In the genomic region with DNA sequence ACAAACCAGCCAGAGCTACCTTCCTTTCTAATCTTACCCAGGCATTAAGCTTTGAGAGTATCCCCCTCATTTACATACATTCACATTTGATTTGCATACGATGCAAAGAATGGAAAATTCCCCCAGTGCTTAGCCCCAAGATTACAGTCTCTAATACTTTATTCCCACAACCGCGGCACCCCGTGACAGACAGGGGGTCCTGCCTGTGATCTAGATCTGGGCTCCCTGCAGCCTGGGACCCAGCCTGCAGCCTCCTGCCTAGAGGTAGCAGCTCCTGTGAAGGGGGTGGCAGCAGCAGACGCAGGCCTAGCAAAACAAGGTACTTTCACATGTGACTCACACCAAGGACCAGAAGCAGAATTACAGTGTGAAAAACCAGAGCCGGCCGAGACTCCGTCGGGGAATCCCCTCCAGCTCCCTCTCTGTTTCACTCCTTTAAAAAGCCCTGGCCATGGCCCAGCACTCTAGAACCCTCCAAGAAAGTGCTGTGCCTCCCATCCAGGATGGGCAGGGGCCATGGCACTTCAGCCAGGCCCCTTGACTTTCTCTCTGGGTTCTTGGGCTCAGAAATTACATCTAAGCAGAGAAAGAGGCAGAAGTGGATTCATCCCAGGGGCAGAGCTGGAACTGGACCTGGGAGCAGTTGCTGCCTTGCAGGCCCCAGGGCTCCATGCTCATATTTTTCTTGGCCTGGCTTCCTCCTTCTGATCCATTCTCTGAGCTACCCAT, we compare ENCODE assay signal across 1 cellular context.
TF ChIP-seq lines count a peak whose summit lies in the region.

No MANE protein-coding gene starts in this region.

TF ChIP-seq in GM23338, 12 proteins besides CTCF, POLR2A, EP300 and RAD21 (continued from another document):
- TF ChIP-seq, protein P1, sequence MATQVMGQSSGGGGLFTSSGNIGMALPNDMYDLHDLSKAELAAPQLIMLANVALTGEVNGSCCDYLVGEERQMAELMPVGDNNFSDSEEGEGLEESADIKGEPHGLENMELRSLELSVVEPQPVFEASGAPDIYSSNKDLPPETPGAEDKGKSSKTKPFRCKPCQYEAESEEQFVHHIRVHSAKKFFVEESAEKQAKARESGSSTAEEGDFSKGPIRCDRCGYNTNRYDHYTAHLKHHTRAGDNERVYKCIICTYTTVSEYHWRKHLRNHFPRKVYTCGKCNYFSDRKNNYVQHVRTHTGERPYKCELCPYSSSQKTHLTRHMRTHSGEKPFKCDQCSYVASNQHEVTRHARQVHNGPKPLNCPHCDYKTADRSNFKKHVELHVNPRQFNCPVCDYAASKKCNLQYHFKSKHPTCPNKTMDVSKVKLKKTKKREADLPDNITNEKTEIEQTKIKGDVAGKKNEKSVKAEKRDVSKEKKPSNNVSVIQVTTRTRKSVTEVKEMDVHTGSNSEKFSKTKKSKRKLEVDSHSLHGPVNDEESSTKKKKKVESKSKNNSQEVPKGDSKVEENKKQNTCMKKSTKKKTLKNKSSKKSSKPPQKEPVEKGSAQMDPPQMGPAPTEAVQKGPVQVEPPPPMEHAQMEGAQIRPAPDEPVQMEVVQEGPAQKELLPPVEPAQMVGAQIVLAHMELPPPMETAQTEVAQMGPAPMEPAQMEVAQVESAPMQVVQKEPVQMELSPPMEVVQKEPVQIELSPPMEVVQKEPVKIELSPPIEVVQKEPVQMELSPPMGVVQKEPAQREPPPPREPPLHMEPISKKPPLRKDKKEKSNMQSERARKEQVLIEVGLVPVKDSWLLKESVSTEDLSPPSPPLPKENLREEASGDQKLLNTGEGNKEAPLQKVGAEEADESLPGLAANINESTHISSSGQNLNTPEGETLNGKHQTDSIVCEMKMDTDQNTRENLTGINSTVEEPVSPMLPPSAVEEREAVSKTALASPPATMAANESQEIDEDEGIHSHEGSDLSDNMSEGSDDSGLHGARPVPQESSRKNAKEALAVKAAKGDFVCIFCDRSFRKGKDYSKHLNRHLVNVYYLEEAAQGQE (IDR thresholded peaks at IDR 0.05; ENCODE audit: unreplicated experiment), result no peak
- TF ChIP-seq EZH2phosphoT487 (IDR thresholded peaks at IDR 0.05; ENCODE audit: unreplicated experiment), result no peak
- TF ChIP-seq ZNF331 (CRISPR knock-in tag; IDR thresholded peaks at IDR 0.05; ENCODE audit: low read depth), result no peak
- TF ChIP-seq, protein P2, sequence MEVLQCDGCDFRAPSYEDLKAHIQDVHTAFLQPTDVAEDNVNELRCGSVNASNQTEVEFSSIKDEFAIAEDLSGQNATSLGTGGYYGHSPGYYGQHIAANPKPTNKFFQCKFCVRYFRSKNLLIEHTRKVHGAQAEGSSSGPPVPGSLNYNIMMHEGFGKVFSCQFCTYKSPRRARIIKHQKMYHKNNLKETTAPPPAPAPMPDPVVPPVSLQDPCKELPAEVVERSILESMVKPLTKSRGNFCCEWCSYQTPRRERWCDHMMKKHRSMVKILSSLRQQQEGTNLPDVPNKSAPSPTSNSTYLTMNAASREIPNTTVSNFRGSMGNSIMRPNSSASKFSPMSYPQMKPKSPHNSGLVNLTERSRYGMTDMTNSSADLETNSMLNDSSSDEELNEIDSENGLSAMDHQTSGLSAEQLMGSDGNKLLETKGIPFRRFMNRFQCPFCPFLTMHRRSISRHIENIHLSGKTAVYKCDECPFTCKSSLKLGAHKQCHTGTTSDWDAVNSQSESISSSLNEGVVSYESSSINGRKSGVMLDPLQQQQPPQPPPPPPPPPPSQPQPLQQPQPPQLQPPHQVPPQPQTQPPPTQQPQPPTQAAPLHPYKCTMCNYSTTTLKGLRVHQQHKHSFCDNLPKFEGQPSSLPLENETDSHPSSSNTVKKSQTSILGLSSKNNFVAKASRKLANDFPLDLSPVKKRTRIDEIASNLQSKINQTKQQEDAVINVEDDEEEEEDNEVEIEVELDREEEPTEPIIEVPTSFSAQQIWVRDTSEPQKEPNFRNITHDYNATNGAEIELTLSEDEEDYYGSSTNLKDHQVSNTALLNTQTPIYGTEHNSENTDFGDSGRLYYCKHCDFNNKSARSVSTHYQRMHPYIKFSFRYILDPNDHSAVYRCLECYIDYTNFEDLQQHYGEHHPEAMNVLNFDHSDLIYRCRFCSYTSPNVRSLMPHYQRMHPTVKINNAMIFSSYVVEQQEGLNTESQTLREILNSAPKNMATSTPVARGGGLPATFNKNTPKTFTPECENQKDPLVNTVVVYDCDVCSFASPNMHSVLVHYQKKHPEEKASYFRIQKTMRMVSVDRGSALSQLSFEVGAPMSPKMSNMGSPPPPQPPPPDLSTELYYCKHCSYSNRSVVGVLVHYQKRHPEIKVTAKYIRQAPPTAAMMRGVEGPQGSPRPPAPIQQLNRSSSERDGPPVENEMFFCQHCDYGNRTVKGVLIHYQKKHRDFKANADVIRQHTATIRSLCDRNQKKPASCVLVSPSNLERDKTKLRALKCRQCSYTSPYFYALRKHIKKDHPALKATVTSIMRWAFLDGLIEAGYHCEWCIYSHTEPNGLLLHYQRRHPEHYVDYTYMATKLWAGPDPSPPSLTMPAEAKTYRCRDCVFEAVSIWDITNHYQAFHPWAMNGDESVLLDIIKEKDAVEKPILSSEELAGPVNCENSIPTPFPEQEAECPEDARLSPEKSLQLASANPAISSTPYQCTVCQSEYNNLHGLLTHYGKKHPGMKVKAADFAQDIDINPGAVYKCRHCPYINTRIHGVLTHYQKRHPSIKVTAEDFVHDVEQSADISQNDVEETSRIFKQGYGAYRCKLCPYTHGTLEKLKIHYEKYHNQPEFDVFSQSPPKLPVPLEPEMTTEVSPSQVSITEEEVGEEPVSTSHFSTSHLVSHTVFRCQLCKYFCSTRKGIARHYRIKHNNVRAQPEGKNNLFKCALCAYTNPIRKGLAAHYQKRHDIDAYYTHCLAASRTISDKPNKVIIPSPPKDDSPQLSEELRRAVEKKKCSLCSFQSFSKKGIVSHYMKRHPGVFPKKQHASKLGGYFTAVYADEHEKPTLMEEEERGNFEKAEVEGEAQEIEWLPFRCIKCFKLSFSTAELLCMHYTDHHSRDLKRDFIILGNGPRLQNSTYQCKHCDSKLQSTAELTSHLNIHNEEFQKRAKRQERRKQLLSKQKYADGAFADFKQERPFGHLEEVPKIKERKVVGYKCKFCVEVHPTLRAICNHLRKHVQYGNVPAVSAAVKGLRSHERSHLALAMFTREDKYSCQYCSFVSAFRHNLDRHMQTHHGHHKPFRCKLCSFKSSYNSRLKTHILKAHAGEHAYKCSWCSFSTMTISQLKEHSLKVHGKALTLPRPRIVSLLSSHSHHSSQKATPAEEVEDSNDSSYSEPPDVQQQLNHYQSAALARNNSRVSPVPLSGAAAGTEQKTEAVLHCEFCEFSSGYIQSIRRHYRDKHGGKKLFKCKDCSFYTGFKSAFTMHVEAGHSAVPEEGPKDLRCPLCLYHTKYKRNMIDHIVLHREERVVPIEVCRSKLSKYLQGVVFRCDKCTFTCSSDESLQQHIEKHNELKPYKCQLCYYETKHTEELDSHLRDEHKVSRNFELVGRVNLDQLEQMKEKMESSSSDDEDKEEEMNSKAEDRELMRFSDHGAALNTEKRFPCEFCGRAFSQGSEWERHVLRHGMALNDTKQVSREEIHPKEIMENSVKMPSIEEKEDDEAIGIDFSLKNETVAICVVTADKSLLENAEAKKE (CRISPR knock-in tag; IDR thresholded peaks at IDR 0.05), result no peak
- TF ChIP-seq ZNF114 (CRISPR knock-in tag; IDR thresholded peaks at IDR 0.05), result no peak
- TF ChIP-seq STAT1 (IDR thresholded peaks at IDR 0.05; ENCODE audit: unreplicated experiment), result no peak
- TF ChIP-seq NANOG (IDR thresholded peaks at IDR 0.05; ENCODE audit: borderline replicate concordance), result no peak
- TF ChIP-seq JUNB (IDR thresholded peaks at IDR 0.05; ENCODE audit: unreplicated experiment), result no peak
- no peak for TF ChIP-seq EZH2 (IDR thresholded peaks at IDR 0.05; ENCODE audit: low read depth, unreplicated experiment)
- no peak for TF ChIP-seq POLR2AphosphoS5 (IDR thresholded peaks at IDR 0.05; ENCODE audit: low read depth)
- no peak for TF ChIP-seq CREB1 (CRISPR knock-in tag; IDR thresholded peaks at IDR 0.05; ENCODE audit: low read depth)
